In genomic region chr9:125674981-125675973, GRCh38 we compare ENCODE assay signal across 10 cellular contexts. TPM values are rescaled to one million over a fixed set of nuclear protein-coding genes. Genes with fewer than 3 reads are reported as not detected.
A peak's percentile ranks its signal among the peaks of the same experiment; 100 is the strongest.
DNase-seq lines count a peak whose midpoint lies in the region; ATAC-seq, FAIRE-seq and TF ChIP-seq lines count a peak whose summit lies in the region.
"Had no signal": no experiment of that assay in that cellular context is flagged by ENCODE, and none has a peak within 500 bp of the region (broad histone marks: within the 10 kb centered on the region; RNA-seq: fewer than 3 reads in every experiment).

No MANE protein-coding gene starts in this region.

- H3K27ac ChIP-seq in ACC112 (ENCODE audit: low read depth, low read length): peak overlapping the region; percentile 82
- no peak overlapping the region for H3K27ac ChIP-seq in K562 (ENCODE audit: extremely low read depth, low read depth, low read length)
- peak overlapping the region in 1 of 2 donors; percentile 55 for H3K27ac ChIP-seq in left lung
- peak overlapping the region in 1 of 8 donors; percentile 16 for H3K27ac ChIP-seq in spleen
- H3K27ac ChIP-seq: prostate gland had no signal

- DNase-seq in HTR-8/SVneo (ENCODE audit: insufficient read length, low spot score) (peak; percentile 75), K562 (ENCODE audit: extremely low read depth in 1 of 4, low spot score in 3 of 4) (no peak), left lung (no peak), spleen (no peak), germinal center (ENCODE audit: low spot score) (no peak)
- no peak for DNase-seq in activated CD8-positive, alpha-beta memory T cell treated with anti-CD3 and anti-CD28 coated beads for 24 hours
- DNase-seq: activated CD8-positive, alpha-beta T cell treated with anti-CD3 and anti-CD28 coated beads, Interleukin-2, amount 10 ng/mL, durations not matched to agents 7 days and 5 days had no signal

- no peaks in the 10 kb centered on the region for H3K9me1 ChIP-seq in K562 (ENCODE audit: control insufficient read depth, insufficient read depth, low read length)

- H3K4me2 ChIP-seq in K562 (ENCODE audit: insufficient read depth, low read length): no peak overlapping the region

- 58% methylated on average over 3 of the region's 3 CpGs for WGBS in K562 (ENCODE audit: insufficient coverage, low coverage, missing lambda C conversion rate)
- WGBS in spleen, 5 donors: 84 to 91% (median 89%) methylated on average over 3 of the region's 3 CpGs

- H3K4me1 ChIP-seq in ACC112 (ENCODE audit: control insufficient read depth, insufficient read depth, low read length, unreplicated experiment): peaks cover 28% of the 10 kb centered on the region
- no peaks in the 10 kb centered on the region for H3K4me1 ChIP-seq in K562 (replicated peaks in 1 of 2; ENCODE audit: control insufficient read depth in 2 of 2, insufficient read depth in 2 of 2, low read length in 2 of 2)
- peaks cover 6 to 7% of the 10 kb centered on the region in 2 donors for H3K4me1 ChIP-seq in left lung
- peaks cover 0 to 16% (median 5%) of the 10 kb centered on the region in 6 donors for H3K4me1 ChIP-seq in spleen
- H3K4me1 ChIP-seq: prostate gland had no signal

- TF ChIP-seq POLR2A in K562 (conservative IDR thresholded peaks at IDR 0.05) (no peak), spleen (IDR thresholded peaks at IDR 0.05) (no peak)

- in situ Hi-C loops in K562 (cut with MboI): no loop called here

- H3K27me3 ChIP-seq in ACC112 (ENCODE audit: insufficient read depth, low read length) (no peaks in the 10 kb centered on the region), K562 (ENCODE audit: control insufficient read depth in 2 of 2, insufficient read depth in 2 of 2, low read length in 2 of 2) (no peaks in the 10 kb centered on the region), left lung (no peaks in the 10 kb centered on the region), spleen (replicated peaks in 1 of 7) (no peaks in the 10 kb centered on the region)

- H3K79me2 ChIP-seq in ACC112 (ENCODE audit: control insufficient read depth, insufficient read depth, low read length, unreplicated experiment): peaks cover 41% of the 10 kb centered on the region
- no peaks in the 10 kb centered on the region for H3K79me2 ChIP-seq in K562 (ENCODE audit: control insufficient read depth, insufficient read depth, low read length)

- H3K4me3 ChIP-seq in ACC112 (ENCODE audit: low read depth, low read length): peak overlapping the region; percentile 16; the same call in 1 of the 2 replicates
- no peak overlapping the region for H3K4me3 ChIP-seq in K562
- no peak overlapping the region for H3K4me3 ChIP-seq in left lung
- no peak overlapping the region for H3K4me3 ChIP-seq in spleen
- H3K4me3 ChIP-seq: prostate gland had no signal

- FAIRE-seq in HTR-8/SVneo (lab: Jason Lieb, UNC): no peak
- no peak for FAIRE-seq in K562 (lab: Jason Lieb, UNC)

- POLR2A ChIA-PET in K562 (lab: Yijun Ruan, JAX): interaction anchor here (1.0 kb wide), 1 partner anchor 8 kb away, joined by 3 read pairs; no protein-coding TSS in a partner anchor

- TF ChIP-seq CTCF in K562 (IDR thresholded peaks at IDR 0.05 in 2 of 3, conservative IDR thresholded peaks at IDR 0.05 in 1 of 3; ENCODE audit: insufficient read depth in 2 of 3, low read depth in 1 of 3, low read length in 3 of 3) (no peak), left lung (IDR thresholded peaks at IDR 0.05) (no peak), spleen (IDR thresholded peaks at IDR 0.05 in 8 of 11, conservative IDR thresholded peaks at IDR 0.05 in 3 of 11) (no peak)

- H2AFZ ChIP-seq in ACC112 (ENCODE audit: low read length, unreplicated experiment) (no peak overlapping the region), K562 (ENCODE audit: low read depth, low read length) (no peak overlapping the region)

- BruUV-seq in K562 (replicated peaks; lab: Mats Ljungman, UMichigan): no TSS peak

- TF ChIP-seq EP300 in K562 (IDR thresholded peaks at IDR 0.05; ENCODE audit: low read length): no peak

- CTCF ChIA-PET in K562 (lab: Yijun Ruan, JAX; ENCODE audit: low intra/inter-chr PET ratio): no interaction called here

- no peak for TF ChIP-seq RAD21 in K562 (CRISPR knock-in tag; conservative IDR thresholded peaks at IDR 0.05 in 1 of 2, IDR thresholded peaks at IDR 0.05 in 1 of 2)

- no peak overlapping the region for H3K9ac ChIP-seq in K562 (ENCODE audit: insufficient read depth in 1 of 2, low read depth in 2 of 2, low read length in 2 of 2)

- peaks cover 10% of the 10 kb centered on the region; the same call in 1 of the 2 replicates for H3K36me3 ChIP-seq in ACC112 (ENCODE audit: insufficient read depth, low read length)
- H3K36me3 ChIP-seq in K562 (ENCODE audit: control insufficient read depth, insufficient read depth, low read length): peaks cover 13% of the 10 kb centered on the region; the same call in 2 of the 3 replicates
- H3K36me3 ChIP-seq in left lung: peaks cover 0 to 9% of the 10 kb centered on the region in 2 donors
- peaks cover 0 to 17% (median 6%) of the 10 kb centered on the region in 6 donors for H3K36me3 ChIP-seq in spleen
- H3K36me3 ChIP-seq: prostate gland had no signal

- H3K9me3 ChIP-seq in K562 (replicated peaks; ENCODE audit: control insufficient read depth, insufficient read depth, low read depth, low read length): no peaks in the 10 kb centered on the region
- H3K9me3 ChIP-seq in left lung: no peaks in the 10 kb centered on the region
- no peaks in the 10 kb centered on the region for H3K9me3 ChIP-seq in spleen
- H3K9me3 ChIP-seq: prostate gland had no signal

- intact Hi-C loops in K562 (cut with micrococcal nuclease) (no loop called here), left lung (cut with DNase I) (no loop called here), spleen (cut with DNase I; ENCODE audit: low total_unique reads) (no loop called here)

- ATAC-seq in K562: no peak
- peak; percentile 86 for ATAC-seq in left lung
- no peak for ATAC-seq in GM18868 (IDR thresholded peaks at IDR 0.05; ENCODE audit: unreplicated experiment)
- ATAC-seq: activated CD8-positive, alpha-beta T cell treated with anti-CD3 and anti-CD28 coated beads, Interleukin-2, amount 10 ng/mL, durations not matched to agents 7 days and 5 days had no signal

- H4K20me1 ChIP-seq in K562 (replicated peaks; ENCODE audit: control insufficient read depth, insufficient read depth, low read length): no peaks in the 10 kb centered on the region; the same call in 1 of the 2 replicates

TF ChIP-seq in K562, 482 proteins besides CTCF, POLR2A, EP300 and RAD21:
- TF ChIP-seq BRF1 (IDR thresholded peaks at IDR 0.05; ENCODE audit: borderline replicate concordance, extremely low read depth, insufficient read length) (no peak), ZSCAN32 (CRISPR knock-in tag; IDR thresholded peaks at IDR 0.05) (no peak), FOSL1 (tag; conservative IDR thresholded peaks at IDR 0.05) (peak; percentile 48; the same call in 1 of the 2 replicates), NELFE (IDR thresholded peaks at IDR 0.05; ENCODE audit: insufficient read depth, insufficient read length) (no peak)

RNA-seq across cellular contexts. Expression of gene MAPKAP1, which starts 31.7 kb away (rescaled TPM):
- 75.9 and 114 TPM in 2 replicates for total RNA-seq in K562 (2011; cell fraction: chromatin; rRNA removed; ENCODE audit: low replicate concordance)
- 32.5 and 42.6 TPM in 2 replicates for total RNA-seq in K562 (2011; cell fraction: nucleolus; rRNA removed)
- 70.0 and 87.9 TPM in 2 replicates for total RNA-seq in K562 (2011; cell fraction: nucleoplasm; rRNA removed)
- 74.1 and 75.1 TPM in 2 replicates for total RNA-seq in K562 (2014; rRNA removed)
- 55.3 and 59.6 TPM in 2 replicates for total RNA-seq in K562 (2014; rRNA removed; fragmentation: Illumina TruSeq; extraction: Trizol)
- total RNA-seq in K562 (2015; rRNA removed; fragmentation: Illumina TruSeq; extraction: Trizol): 54.7 and 59.2 TPM in 2 replicates
- 68.1 and 74.3 TPM in 2 replicates for total RNA-seq in K562 (2021)
- polyA plus RNA-seq in K562 (2011; rRNA removed): 68.6 and 82.1 TPM in 2 replicates
- polyA plus RNA-seq in K562 (2011; cell fraction: cytosol; rRNA removed): 52.1 and 65.5 TPM in 2 replicates
- 57.0 and 69.0 TPM in 2 replicates for polyA plus RNA-seq in K562 (2011; cell fraction: nucleus; rRNA removed)
- 50.6 and 60.4 TPM in 2 replicates for polyA plus RNA-seq in K562 (2012)
- 61.8 and 80.4 TPM in 2 replicates for polyA plus RNA-seq in K562 (2014; fragmentation: Illumina TruSeq; extraction: Trizol)
- polyA plus RNA-seq in K562 (2014; fragmentation: Nextera tagmentation; extraction: Ambion mirVana): 1 to 10 TPM; 2.6 to 3.3 TPM
- polyA plus RNA-seq in K562 (2014; rRNA removed): 61.1 and 63.8 TPM in 2 replicates
- 98.5 and 101 TPM in 2 replicates for polyA minus RNA-seq in K562 (2011; rRNA and poly(A)+ RNA removed)
- 20.9 and 21.3 TPM in 2 replicates for polyA minus RNA-seq in K562 (2011; cell fraction: cytosol; rRNA and poly(A)+ RNA removed)
- 42.5 and 52.8 TPM in 2 replicates for polyA minus RNA-seq in K562 (2011; cell fraction: nucleus; rRNA and poly(A)+ RNA removed)
- total RNA-seq in left lung: 10 to 100 TPM; 68.3 to 89.5 TPM
- 10 to 100 TPM; 47.2 to 77.2 (median 63.4) TPM for total RNA-seq in spleen
- 10 to 100 TPM; 37.2 to 51.7 (median 37.7) TPM for polyA plus RNA-seq in spleen
